1 cellular context compared by ENCODE assay signal in the genomic region with DNA sequence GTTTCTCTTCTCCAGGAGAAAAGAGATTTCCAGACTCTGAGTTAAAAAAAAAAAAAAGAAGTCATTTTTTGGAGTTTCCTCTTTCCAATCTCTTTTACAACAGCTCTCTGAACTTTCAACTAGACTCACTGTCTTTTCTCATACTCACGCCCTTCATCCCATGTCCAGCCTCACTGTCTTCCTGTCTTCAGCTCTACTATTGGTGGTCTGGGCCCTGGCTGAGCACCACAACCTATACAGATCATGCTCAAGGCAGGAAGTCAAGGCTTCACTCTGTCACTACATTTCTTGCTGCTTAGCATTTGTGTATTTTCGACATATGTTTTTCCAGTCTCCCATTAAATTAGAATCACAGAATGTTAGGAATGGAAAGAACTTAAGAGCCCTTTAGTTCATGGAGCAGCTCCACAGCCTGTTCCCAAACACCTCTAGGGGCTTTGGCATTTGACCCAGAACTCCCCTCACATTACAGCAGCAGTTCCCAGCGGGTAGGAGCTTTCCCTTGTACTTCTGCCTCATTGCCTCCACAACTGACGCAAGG.
TF ChIP-seq lines count a peak whose summit lies in the region.

No MANE protein-coding gene starts in this region.

TF ChIP-seq in IMR-90, 13 proteins besides CTCF, POLR2A, EP300 and RAD21:
- TF ChIP-seq CHD1 (IDR thresholded peaks at IDR 0.05; ENCODE audit: low read depth, low read length), result no peak
- TF ChIP-seq, protein P1, sequence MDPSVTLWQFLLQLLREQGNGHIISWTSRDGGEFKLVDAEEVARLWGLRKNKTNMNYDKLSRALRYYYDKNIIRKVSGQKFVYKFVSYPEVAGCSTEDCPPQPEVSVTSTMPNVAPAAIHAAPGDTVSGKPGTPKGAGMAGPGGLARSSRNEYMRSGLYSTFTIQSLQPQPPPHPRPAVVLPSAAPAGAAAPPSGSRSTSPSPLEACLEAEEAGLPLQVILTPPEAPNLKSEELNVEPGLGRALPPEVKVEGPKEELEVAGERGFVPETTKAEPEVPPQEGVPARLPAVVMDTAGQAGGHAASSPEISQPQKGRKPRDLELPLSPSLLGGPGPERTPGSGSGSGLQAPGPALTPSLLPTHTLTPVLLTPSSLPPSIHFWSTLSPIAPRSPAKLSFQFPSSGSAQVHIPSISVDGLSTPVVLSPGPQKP (IDR thresholded peaks at IDR 0.05; ENCODE audit: borderline replicate concordance, low read depth, low read length), result no peak
- no peak for TF ChIP-seq NFE2L2 (IDR thresholded peaks at IDR 0.05; ENCODE audit: low read depth, low read length)
- TF ChIP-seq MXI1 (IDR thresholded peaks at IDR 0.05; ENCODE audit: borderline replicate concordance, low read depth, low read length), result no peak
